In genomic region chr6:153048631-153049030, GRCh38 we compare ENCODE assay signal across 23 cellular contexts.
"Had no signal": no experiment of that assay in that cellular context is flagged by ENCODE, and none has a peak within 500 bp of the region (broad histone marks: within the 10 kb centered on the region; RNA-seq: fewer than 3 reads in every experiment).

No MANE protein-coding gene starts in this region.

- H3K79me2 ChIP-seq: parathyroid adenoma had no signal

- H3K27ac Mint-ChIP-seq: mesothelial cell of epicardium; naive B cell; natural killer cell treated with Interleukin-12 subunit alpha and Interleukin-12 subunit beta and Interleukin-15 and Interleukin-18, amount 100 ng/mL, for 72 hours; progenitor cell of endocrine pancreas; stimulated activated effector memory CD8-positive, alpha-beta T cell treated with anti-CD3 and anti-CD28 coated beads, Interleukin-12 subunit alpha, Interleukin-12 subunit beta, amount 100 ng/mL, for 72 hours had no signal

- H3K4me3 Mint-ChIP-seq: mesothelial cell of epicardium; naive B cell; natural killer cell treated with Interleukin-12 subunit alpha and Interleukin-12 subunit beta and Interleukin-15 and Interleukin-18, amount 100 ng/mL, for 72 hours; neural crest cell; stimulated activated effector memory CD8-positive, alpha-beta T cell treated with anti-CD3 and anti-CD28 coated beads, Interleukin-12 subunit alpha, Interleukin-12 subunit beta, amount 100 ng/mL, for 72 hours had no signal

- H3K27me3 Mint-ChIP-seq: progenitor cell of endocrine pancreas had no signal

- H3K4me3 ChIP-seq: esophagus squamous epithelium, lung, mucosa of descending colon, stomach, thyroid gland, upper lobe of left lung had no signal

- H3K27ac ChIP-seq: neutrophil, parathyroid adenoma, stomach, thyroid gland, upper lobe of left lung had no signal

- FAIRE-seq: keratinocyte, urothelium cell line had no signal

- H3K9ac ChIP-seq: parathyroid adenoma had no signal

- H3K36me3 ChIP-seq: esophagus squamous epithelium, neutrophil, stomach, thyroid gland, upper lobe of left lung had no signal

- H3K4me1 ChIP-seq: parathyroid adenoma, thyroid gland, upper lobe of left lung had no signal

- H3K9me3 ChIP-seq: esophagus squamous epithelium, mucosa of descending colon, neutrophil, stomach, thyroid gland, upper lobe of left lung had no signal

- H3K27me3 ChIP-seq: esophagus squamous epithelium, neutrophil, stomach, thyroid gland, upper lobe of left lung had no signal

- H3K36me3 Mint-ChIP-seq: mesothelial cell of epicardium; natural killer cell treated with Interleukin-12 subunit alpha and Interleukin-12 subunit beta and Interleukin-15 and Interleukin-18, amount 100 ng/mL, for 72 hours; stimulated activated effector memory CD8-positive, alpha-beta T cell treated with anti-CD3 and anti-CD28 coated beads, Interleukin-12 subunit alpha, Interleukin-12 subunit beta, amount 100 ng/mL, for 72 hours had no signal

- DNase-seq: cerebellar nuclear complex; cortex of kidney; esophagus squamous epithelium; mesenchymal stem cell; mucosa of descending colon; naive B cell; stimulated activated CD4-positive, alpha-beta T cell treated with anti-CD3 and anti-CD28 coated beads, Interleukin-2, amount 100 ng/mL, for 24 hours; stimulated activated CD4-positive, alpha-beta T cell treated with anti-CD3 and anti-CD28 coated beads, Interleukin-4, amount 100 ng/mL, for 24 hours; stimulated activated naive CD4-positive, alpha-beta T cell treated with Interleukin-2 at 50 U/mL for 16 hours; stomach; thyroid gland; upper lobe of left lung had no signal

- ATAC-seq: mucosa of descending colon; natural killer cell treated with Interleukin-12 subunit alpha and Interleukin-12 subunit beta and Interleukin-15 and Interleukin-18, amount 100 ng/mL, for 72 hours; sciatic nerve; stimulated activated effector memory CD8-positive, alpha-beta T cell treated with anti-CD3 and anti-CD28 coated beads, Interleukin-12 subunit alpha, Interleukin-12 subunit beta, amount 100 ng/mL, for 72 hours had no signal

- H2AFZ ChIP-seq: parathyroid adenoma had no signal

- H3K4me1 Mint-ChIP-seq: mesothelial cell of epicardium; naive B cell; stimulated activated effector memory CD8-positive, alpha-beta T cell treated with anti-CD3 and anti-CD28 coated beads, Interleukin-12 subunit alpha, Interleukin-12 subunit beta, amount 100 ng/mL, for 72 hours had no signal
